In the genomic region with DNA sequence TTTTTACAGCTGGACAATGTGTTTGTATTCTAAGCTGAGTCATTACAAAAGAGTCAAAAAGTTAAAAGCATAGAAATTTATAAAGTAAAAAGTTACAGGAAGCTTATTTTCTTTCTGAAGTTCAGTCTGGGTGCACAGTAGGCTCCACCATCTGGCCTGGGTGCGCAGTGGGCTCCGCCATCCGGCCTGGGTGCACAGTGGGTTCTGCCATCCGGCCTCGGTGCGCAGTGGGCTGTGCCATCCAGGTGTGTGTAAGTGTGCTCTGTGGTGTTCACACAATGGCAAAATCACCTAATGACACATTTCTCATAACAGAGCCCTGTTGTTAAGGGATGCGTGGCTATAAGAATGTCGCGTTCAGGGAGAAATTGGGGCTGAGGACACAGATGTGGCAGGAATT, we compare ENCODE assay signal across 29 cellular contexts.
"Had no signal": no experiment of that assay in that cellular context is flagged by ENCODE, and none has a peak within 500 bp of the region (broad histone marks: within the 10 kb centered on the region; RNA-seq: fewer than 3 reads in every experiment).

No MANE protein-coding gene starts in this region.

- H3K27me3 Mint-ChIP-seq: naive B cell; stimulated activated memory B cell treated with anti-CD40 and anti-IgM and Interleukin-4, amounts not matched to agents 10 μg/mL and 1 μg/mL and 100 μg/mL, for 72 hours had no signal

- H3K9me3 Mint-ChIP-seq: natural killer cell; stimulated activated memory B cell treated with anti-CD40 and anti-IgM and Interleukin-4, amounts not matched to agents 10 μg/mL and 1 μg/mL and 100 μg/mL, for 72 hours; stimulated activated naive CD8-positive, alpha-beta T cell treated with anti-CD3 and anti-CD28 coated beads, Interleukin-15, amount 100 ng/mL, for 72 hours had no signal

- H3K36me3 Mint-ChIP-seq: immature natural killer cell; mesothelial cell of epicardium; naive B cell; natural killer cell; neural progenitor cell; stimulated activated memory B cell treated with anti-CD40 and anti-IgM and Interleukin-4, amounts not matched to agents 10 μg/mL and 1 μg/mL and 100 μg/mL, for 72 hours had no signal

- H3K9me3 ChIP-seq: lower lobe of right lung, neutrophil, ovary, psoas muscle, right lobe of liver, transverse colon, upper lobe of left lung, uterus had no signal

- H3K27ac Mint-ChIP-seq: immature natural killer cell; mesothelial cell of epicardium; natural killer cell; nephron progenitor cell; neural progenitor cell; stimulated activated memory B cell treated with anti-CD40 and anti-IgM and Interleukin-4, amounts not matched to agents 10 μg/mL and 1 μg/mL and 100 μg/mL, for 72 hours had no signal

- H3K9ac ChIP-seq: neural progenitor cell had no signal

- DNase-seq: hippocampal formation; immature natural killer cell; left ventricle myocardium superior; lower lobe of right lung; mammary epithelial cell; mesenchymal stem cell; naive B cell; natural killer cell; nephron progenitor cell; occipital lobe; ovary; psoas muscle; right lobe of liver; stimulated activated CD4-positive, alpha-beta T cell treated with anti-CD3 and anti-CD28 coated beads, Interleukin-1b, Interleukin-23, amount 100 ng/mL, for 48 hours; stimulated activated CD4-positive, alpha-beta T cell treated with anti-CD3 and anti-CD28 coated beads, Interleukin-2, amount 100 ng/mL, for 48 hours; stimulated activated CD4-positive, alpha-beta T cell treated with anti-CD3 and anti-CD28 coated beads, Interleukin-4, amount 100 ng/mL, for 4 hours; stimulated activated CD8-positive, alpha-beta memory T cell treated with anti-CD3 and anti-CD28 coated beads, Interleukin-4, amount 100 ng/mL, for 48 hours; stimulated activated naive CD4-positive, alpha-beta T cell treated with Interleukin-2 at 50 U/mL for 16 hours; stimulated activated naive CD8-positive, alpha-beta T cell treated with anti-CD3 and anti-CD28 coated beads, Interleukin-15, amount 100 ng/mL, for 72 hours; substantia nigra; transverse colon; uterus had no signal

- H2AFZ ChIP-seq: neural progenitor cell had no signal

- H3K4me1 Mint-ChIP-seq: immature natural killer cell; mesothelial cell of epicardium; naive B cell; natural killer cell; nephron progenitor cell; neural progenitor cell; stimulated activated memory B cell treated with anti-CD40 and anti-IgM and Interleukin-4, amounts not matched to agents 10 μg/mL and 1 μg/mL and 100 μg/mL, for 72 hours; stimulated activated naive CD8-positive, alpha-beta T cell treated with anti-CD3 and anti-CD28 coated beads, Interleukin-15, amount 100 ng/mL, for 72 hours had no signal

- H3K4me3 Mint-ChIP-seq: immature natural killer cell; mesothelial cell of epicardium; naive B cell; natural killer cell; nephron progenitor cell; neural progenitor cell; stimulated activated memory B cell treated with anti-CD40 and anti-IgM and Interleukin-4, amounts not matched to agents 10 μg/mL and 1 μg/mL and 100 μg/mL, for 72 hours; stimulated activated naive CD8-positive, alpha-beta T cell treated with anti-CD3 and anti-CD28 coated beads, Interleukin-15, amount 100 ng/mL, for 72 hours had no signal

- H3K27me3 ChIP-seq: neural progenitor cell, neutrophil, ovary, right lobe of liver, transverse colon, upper lobe of left lung, uterus had no signal

- H3K4me3 ChIP-seq: lower lobe of right lung, neural progenitor cell, ovary, psoas muscle, right lobe of liver, smooth muscle cell, transverse colon, upper lobe of left lung, uterus had no signal

- H3K36me3 ChIP-seq: lower lobe of right lung, neural progenitor cell, neutrophil, ovary, right lobe of liver, transverse colon, upper lobe of left lung, uterus had no signal

- H3K4me1 ChIP-seq: lower lobe of right lung, neural progenitor cell, psoas muscle, right lobe of liver, upper lobe of left lung, uterus had no signal

- H3K4me2 ChIP-seq: neural progenitor cell, smooth muscle cell had no signal

- H3K27ac ChIP-seq: lower lobe of right lung, neural progenitor cell, neutrophil, ovary, psoas muscle, right lobe of liver, transverse colon, upper lobe of left lung, uterus had no signal

- ATAC-seq: left lobe of liver; left ventricle myocardium superior; lower lobe of right lung; natural killer cell; psoas muscle; right lobe of liver; stimulated activated memory B cell treated with anti-CD40 and anti-IgM and Interleukin-4, amounts not matched to agents 10 μg/mL and 1 μg/mL and 100 μg/mL, for 72 hours had no signal
